In genomic region chr13:24511019-24511823, GRCh38 we compare ENCODE assay signal across 8 cellular contexts. TPM values are rescaled to one million over a fixed set of nuclear protein-coding genes. Genes with fewer than 3 reads are reported as not detected.
DNase-seq lines count a peak whose midpoint lies in the region; TF ChIP-seq lines count a peak whose summit lies in the region.

No MANE protein-coding gene starts in this region.

- H3K27me3 ChIP-seq in testis, result no peaks in the 10 kb centered on the region

- H3K9me3 ChIP-seq in testis, result no peaks in the 10 kb centered on the region

- peaks cover 16% of the 10 kb centered on the region for H3K4me1 ChIP-seq in testis

- intact Hi-C loops in testis (cut with DNase I; ENCODE audit: low total_unique reads), result no loop called here

- peak overlapping the region; percentile 91 for H3K4me3 Mint-ChIP-seq in nephron progenitor cell

- TF ChIP-seq CTCF in nephron progenitor cell (IDR thresholded peaks at IDR 0.05) (no peak), testis (IDR thresholded peaks at IDR 0.05) (no peak)

- POLR2A ChIA-PET in HEK293T (lab: Yijun Ruan, JAX), result no interaction called here

- H3K27ac Mint-ChIP-seq in nephron progenitor cell, result no peak overlapping the region

- TF ChIP-seq POLR2A in erythroblast (IDR thresholded peaks at IDR 0.05; ENCODE audit: low read length) (no peak), testis (IDR thresholded peaks at IDR 0.05) (no peak)

- H3K36me3 ChIP-seq in testis (ENCODE audit: low read depth, missing control alignments), result no peaks in the 10 kb centered on the region

- peak overlapping the region; percentile 77 to 85 for H3K27ac ChIP-seq in testis

- H3K27me3 Mint-ChIP-seq in nephron progenitor cell (ENCODE audit: low read depth, poor library complexity), result peaks cover 8% of the 10 kb centered on the region

- peak overlapping the region; percentile 79 to 87 for H3K4me3 ChIP-seq in testis

- 55 to 66% methylated on average over 22 of the region's 22 CpGs for WGBS in testis, 2 donors

- peaks cover 23% of the 10 kb centered on the region for H3K4me1 Mint-ChIP-seq in nephron progenitor cell

- DNase-seq in EH (ENCODE audit: low read depth) (peak; percentile 93), HEK293T (ENCODE audit: extremely low spot score) (peak; percentile 12), NCI-H460 (ENCODE audit: extremely low read depth, low read depth) (peak; percentile 73), erythroblast (lab: John Stamatoyannopoulos, UW) (peak; percentile 63 to 74), nephron progenitor cell (no peak), testis (no peak), SHP77 treated with DMSO at 0.1 percent for 48 hours (lab: John Stamatoyannopoulos, UW) (no peak)
- DNase-seq in activated CD8-positive, alpha-beta memory T cell treated with anti-CD3 and anti-CD28 coated beads for 4 hours (ENCODE audit: low read depth in 2 of 2), result peak; percentile 28 to 46

- CTCF ChIA-PET in HEK293T (lab: Yijun Ruan, JAX), result interaction anchor here (0.6 kb wide), 1 partner anchor 137 kb away, joined by 3 read pairs; no protein-coding TSS in a partner anchor

- H3K36me3 Mint-ChIP-seq in nephron progenitor cell (ENCODE audit: low read depth), result peaks cover 39% of the 10 kb centered on the region

- peaks cover 33% of the 10 kb centered on the region for H3K9me3 Mint-ChIP-seq in nephron progenitor cell

TF ChIP-seq in HEK293T, 16 proteins besides CTCF, POLR2A, EP300 and RAD21:
- TF ChIP-seq L3MBTL2 (conservative IDR thresholded peaks at IDR 0.05) (no peak), ZNF384 (IDR thresholded peaks at IDR 0.05) (no peak), FOXM1 (IDR thresholded peaks at IDR 0.05; ENCODE audit: borderline replicate concordance) (no peak), ELF4 (IDR thresholded peaks at IDR 0.05) (no peak), HDGF (IDR thresholded peaks at IDR 0.05; ENCODE audit: borderline replicate concordance) (no peak)

RNA-seq across cellular contexts. Expression of gene PARP4, which starts 1.4 kb away (rescaled TPM):
- total RNA-seq in NCI-H460 (2014; rRNA removed; shearing (Covaris generic)), result 66.0 and 80.7 TPM in 2 replicates
- polyA plus RNA-seq in NCI-H460 (2014; cell fraction: nucleus; rRNA removed), result 30.2 and 46.3 TPM in 2 replicates
- total RNA-seq in testis, result 10 to 100 TPM; 37.9 to 43.6 TPM
- 21.3 TPM for polyA plus RNA-seq in testis (ENCODE audit: insufficient read depth, low read depth, low replicate concordance)

Comparison
In these comparisons a context has a peak if more than half of its experiments do, and no peak if none do; other contexts are left out.
1. DNase-seq: peak in EH (single experiment), HEK293T (single experiment), NCI-H460 (single experiment), activated CD8-positive, alpha-beta memory T cell treated with anti-CD3 and anti-CD28 coated beads for 4 hours (2 of 2) and erythroblast (2 of 2); none in nephron progenitor cell (single experiment), testis (single experiment) and SHP77 treated with DMSO at 0.1 percent for 48 hours (single experiment).